In the genomic region with DNA sequence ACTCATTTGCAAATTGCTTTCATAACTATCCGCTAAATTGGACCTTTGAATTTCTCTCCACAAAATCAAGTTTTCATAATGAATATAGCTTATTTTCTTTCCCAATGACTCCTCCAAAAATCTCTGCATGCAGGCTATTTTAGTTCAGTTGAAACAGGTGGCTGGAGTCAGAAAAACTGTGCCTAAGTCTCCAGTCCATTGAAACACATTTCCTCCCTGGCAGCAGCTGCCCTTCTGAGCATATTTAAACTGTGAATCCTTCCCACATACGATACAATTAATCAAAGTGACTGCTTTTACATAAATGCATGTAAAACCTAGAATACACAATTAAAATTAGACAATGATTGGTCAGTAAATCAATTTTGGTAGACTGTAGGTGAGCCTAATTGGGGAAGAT, we compare ENCODE assay signal across 32 cellular contexts.
"Had no signal": no experiment of that assay in that cellular context is flagged by ENCODE, and none has a peak within 500 bp of the region (broad histone marks: within the 10 kb centered on the region; RNA-seq: fewer than 3 reads in every experiment).

No MANE protein-coding gene starts in this region.

- H3K36me3 ChIP-seq: MG63 had no signal

- H3K27me3 ChIP-seq: MG63 had no signal

- DNase-seq: activated B cell treated with CpG ODN at 0.5 μM for 24 hours; activated CD4-positive, alpha-beta memory T cell treated with anti-CD3 and anti-CD28 coated beads, Interleukin-2, amount 10 ng/mL, durations not matched to agents 7 days and 5 days; activated CD4-positive, alpha-beta T cell treated with anti-CD3 and anti-CD28 coated beads for 4 hours; activated CD4-positive, CD25-positive, alpha-beta regulatory T cell treated with anti-CD3 and anti-CD28 coated beads, Interleukin-2, amount 50 U/mL, for 72 hours; activated CD8-positive, alpha-beta memory T cell treated with anti-CD3 and anti-CD28 coated beads for 24 hours; activated CD8-positive, alpha-beta memory T cell treated with anti-CD3 and anti-CD28 coated beads, Interleukin-2, amount 10 ng/mL, durations not matched to agents 7 days and 5 days; activated CD8-positive, alpha-beta memory T cell treated with anti-CD3 and anti-CD28 coated beads, Interleukin-2, amount 50 U/mL, for 48 hours; activated effector memory CD4-positive, alpha-beta T cell treated with Interleukin-2 at 50 U/mL for 16 hours; activated naive CD4-positive, alpha-beta T cell treated with anti-CD3 and anti-CD28 coated beads, Interleukin-2, amount 10 ng/mL, durations not matched to agents 7 days and 5 days; activated naive CD8-positive, alpha-beta T cell treated with anti-CD3 and anti-CD28 coated beads, Interleukin-2, amount 50 U/mL, for 24 hours; activated T-cell treated with anti-CD3 and anti-CD28 coated beads, Interleukin-2, amount 50 U/mL, for 48 hours; caudate nucleus; cerebellar nuclear complex; MG63; NCI-H1048; NCI-H1105 treated with DMSO at 0.1 percent for 48 hours; NCI-H1436; NCI-H1694; NCI-H2029; NCI-H345; NCI-H524 treated with DMSO at 0.1 percent for 48 hours; NCI-H748 treated with DMSO at 0.1 percent for 48 hours; NK-92 treated with Interleukin-12 subunit alpha and Interleukin-12 subunit beta, amount 100 ng/mL, for 24 hours; PC-9; SIG-M5; SW 1271; T-helper 1 cell; T-helper 2 cell; T-helper 9 cell had no signal

- H3K27ac ChIP-seq: PC-9, RWPE1, VCaP had no signal

- ATAC-seq: activated CD8-positive, alpha-beta memory T cell treated with anti-CD3 and anti-CD28 coated beads, Interleukin-2, amount 10 ng/mL, durations not matched to agents 7 days and 5 days; activated naive CD8-positive, alpha-beta T cell treated with anti-CD3 and anti-CD28 coated beads, Interleukin-2, amount 50 U/mL, for 24 hours; Right ventricle myocardium inferior had no signal

- H3K4me3 ChIP-seq: MG63, PC-9 had no signal

- H3K9me3 ChIP-seq: MG63 had no signal
